Comparison of ENCODE assay signal across 1 cellular context in the genomic region with DNA sequence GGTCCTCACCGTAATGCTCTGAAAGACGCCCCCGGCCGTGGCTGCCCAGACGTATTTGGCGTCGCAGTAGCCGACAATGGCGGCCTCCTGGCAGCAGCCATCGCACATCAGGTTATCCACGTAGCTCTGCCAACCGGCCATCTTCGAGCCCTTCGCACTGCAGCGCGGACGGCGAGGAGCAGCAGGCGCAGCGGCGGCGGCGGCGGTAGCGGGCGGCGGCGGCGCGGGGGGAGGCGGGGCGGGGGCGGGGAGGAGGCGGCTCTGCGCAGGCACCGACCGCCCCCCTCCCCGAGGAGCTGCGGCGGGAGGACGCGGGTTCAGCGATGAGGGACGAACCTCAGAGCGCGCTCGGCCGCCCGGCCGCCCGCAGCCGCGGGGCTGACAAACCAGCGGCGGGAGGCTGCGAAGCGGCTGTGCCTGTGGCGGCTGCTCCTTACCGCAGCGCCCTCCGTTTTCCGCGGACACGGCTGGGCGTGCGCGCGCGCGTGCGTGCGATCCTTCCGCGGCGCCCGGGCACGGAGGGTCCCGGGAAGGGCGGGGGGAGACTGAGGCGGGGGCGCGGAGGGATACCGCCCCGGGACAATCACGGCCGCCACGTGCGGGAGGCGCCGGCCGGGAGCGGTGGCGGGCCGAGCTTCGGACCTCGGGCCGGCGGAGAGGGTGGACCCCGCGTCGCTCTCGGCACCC.
A peak's percentile ranks its signal among the peaks of the same experiment; 100 is the strongest.
TF ChIP-seq lines count a peak whose summit lies in the region.

TSS of gene PFN2 (minus strand) at position 180 of the 687 bp plus-strand sequence. CDS start at position 141, 39 bp downstream.

TF ChIP-seq in GM23338, 12 proteins besides CTCF, POLR2A, EP300 and RAD21 (continued from another document):
- TF ChIP-seq, protein P1, sequence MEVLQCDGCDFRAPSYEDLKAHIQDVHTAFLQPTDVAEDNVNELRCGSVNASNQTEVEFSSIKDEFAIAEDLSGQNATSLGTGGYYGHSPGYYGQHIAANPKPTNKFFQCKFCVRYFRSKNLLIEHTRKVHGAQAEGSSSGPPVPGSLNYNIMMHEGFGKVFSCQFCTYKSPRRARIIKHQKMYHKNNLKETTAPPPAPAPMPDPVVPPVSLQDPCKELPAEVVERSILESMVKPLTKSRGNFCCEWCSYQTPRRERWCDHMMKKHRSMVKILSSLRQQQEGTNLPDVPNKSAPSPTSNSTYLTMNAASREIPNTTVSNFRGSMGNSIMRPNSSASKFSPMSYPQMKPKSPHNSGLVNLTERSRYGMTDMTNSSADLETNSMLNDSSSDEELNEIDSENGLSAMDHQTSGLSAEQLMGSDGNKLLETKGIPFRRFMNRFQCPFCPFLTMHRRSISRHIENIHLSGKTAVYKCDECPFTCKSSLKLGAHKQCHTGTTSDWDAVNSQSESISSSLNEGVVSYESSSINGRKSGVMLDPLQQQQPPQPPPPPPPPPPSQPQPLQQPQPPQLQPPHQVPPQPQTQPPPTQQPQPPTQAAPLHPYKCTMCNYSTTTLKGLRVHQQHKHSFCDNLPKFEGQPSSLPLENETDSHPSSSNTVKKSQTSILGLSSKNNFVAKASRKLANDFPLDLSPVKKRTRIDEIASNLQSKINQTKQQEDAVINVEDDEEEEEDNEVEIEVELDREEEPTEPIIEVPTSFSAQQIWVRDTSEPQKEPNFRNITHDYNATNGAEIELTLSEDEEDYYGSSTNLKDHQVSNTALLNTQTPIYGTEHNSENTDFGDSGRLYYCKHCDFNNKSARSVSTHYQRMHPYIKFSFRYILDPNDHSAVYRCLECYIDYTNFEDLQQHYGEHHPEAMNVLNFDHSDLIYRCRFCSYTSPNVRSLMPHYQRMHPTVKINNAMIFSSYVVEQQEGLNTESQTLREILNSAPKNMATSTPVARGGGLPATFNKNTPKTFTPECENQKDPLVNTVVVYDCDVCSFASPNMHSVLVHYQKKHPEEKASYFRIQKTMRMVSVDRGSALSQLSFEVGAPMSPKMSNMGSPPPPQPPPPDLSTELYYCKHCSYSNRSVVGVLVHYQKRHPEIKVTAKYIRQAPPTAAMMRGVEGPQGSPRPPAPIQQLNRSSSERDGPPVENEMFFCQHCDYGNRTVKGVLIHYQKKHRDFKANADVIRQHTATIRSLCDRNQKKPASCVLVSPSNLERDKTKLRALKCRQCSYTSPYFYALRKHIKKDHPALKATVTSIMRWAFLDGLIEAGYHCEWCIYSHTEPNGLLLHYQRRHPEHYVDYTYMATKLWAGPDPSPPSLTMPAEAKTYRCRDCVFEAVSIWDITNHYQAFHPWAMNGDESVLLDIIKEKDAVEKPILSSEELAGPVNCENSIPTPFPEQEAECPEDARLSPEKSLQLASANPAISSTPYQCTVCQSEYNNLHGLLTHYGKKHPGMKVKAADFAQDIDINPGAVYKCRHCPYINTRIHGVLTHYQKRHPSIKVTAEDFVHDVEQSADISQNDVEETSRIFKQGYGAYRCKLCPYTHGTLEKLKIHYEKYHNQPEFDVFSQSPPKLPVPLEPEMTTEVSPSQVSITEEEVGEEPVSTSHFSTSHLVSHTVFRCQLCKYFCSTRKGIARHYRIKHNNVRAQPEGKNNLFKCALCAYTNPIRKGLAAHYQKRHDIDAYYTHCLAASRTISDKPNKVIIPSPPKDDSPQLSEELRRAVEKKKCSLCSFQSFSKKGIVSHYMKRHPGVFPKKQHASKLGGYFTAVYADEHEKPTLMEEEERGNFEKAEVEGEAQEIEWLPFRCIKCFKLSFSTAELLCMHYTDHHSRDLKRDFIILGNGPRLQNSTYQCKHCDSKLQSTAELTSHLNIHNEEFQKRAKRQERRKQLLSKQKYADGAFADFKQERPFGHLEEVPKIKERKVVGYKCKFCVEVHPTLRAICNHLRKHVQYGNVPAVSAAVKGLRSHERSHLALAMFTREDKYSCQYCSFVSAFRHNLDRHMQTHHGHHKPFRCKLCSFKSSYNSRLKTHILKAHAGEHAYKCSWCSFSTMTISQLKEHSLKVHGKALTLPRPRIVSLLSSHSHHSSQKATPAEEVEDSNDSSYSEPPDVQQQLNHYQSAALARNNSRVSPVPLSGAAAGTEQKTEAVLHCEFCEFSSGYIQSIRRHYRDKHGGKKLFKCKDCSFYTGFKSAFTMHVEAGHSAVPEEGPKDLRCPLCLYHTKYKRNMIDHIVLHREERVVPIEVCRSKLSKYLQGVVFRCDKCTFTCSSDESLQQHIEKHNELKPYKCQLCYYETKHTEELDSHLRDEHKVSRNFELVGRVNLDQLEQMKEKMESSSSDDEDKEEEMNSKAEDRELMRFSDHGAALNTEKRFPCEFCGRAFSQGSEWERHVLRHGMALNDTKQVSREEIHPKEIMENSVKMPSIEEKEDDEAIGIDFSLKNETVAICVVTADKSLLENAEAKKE (CRISPR knock-in tag; IDR thresholded peaks at IDR 0.05): no peak
- no peak for TF ChIP-seq ZNF331 (CRISPR knock-in tag; IDR thresholded peaks at IDR 0.05; ENCODE audit: low read depth)
- TF ChIP-seq, protein P2, sequence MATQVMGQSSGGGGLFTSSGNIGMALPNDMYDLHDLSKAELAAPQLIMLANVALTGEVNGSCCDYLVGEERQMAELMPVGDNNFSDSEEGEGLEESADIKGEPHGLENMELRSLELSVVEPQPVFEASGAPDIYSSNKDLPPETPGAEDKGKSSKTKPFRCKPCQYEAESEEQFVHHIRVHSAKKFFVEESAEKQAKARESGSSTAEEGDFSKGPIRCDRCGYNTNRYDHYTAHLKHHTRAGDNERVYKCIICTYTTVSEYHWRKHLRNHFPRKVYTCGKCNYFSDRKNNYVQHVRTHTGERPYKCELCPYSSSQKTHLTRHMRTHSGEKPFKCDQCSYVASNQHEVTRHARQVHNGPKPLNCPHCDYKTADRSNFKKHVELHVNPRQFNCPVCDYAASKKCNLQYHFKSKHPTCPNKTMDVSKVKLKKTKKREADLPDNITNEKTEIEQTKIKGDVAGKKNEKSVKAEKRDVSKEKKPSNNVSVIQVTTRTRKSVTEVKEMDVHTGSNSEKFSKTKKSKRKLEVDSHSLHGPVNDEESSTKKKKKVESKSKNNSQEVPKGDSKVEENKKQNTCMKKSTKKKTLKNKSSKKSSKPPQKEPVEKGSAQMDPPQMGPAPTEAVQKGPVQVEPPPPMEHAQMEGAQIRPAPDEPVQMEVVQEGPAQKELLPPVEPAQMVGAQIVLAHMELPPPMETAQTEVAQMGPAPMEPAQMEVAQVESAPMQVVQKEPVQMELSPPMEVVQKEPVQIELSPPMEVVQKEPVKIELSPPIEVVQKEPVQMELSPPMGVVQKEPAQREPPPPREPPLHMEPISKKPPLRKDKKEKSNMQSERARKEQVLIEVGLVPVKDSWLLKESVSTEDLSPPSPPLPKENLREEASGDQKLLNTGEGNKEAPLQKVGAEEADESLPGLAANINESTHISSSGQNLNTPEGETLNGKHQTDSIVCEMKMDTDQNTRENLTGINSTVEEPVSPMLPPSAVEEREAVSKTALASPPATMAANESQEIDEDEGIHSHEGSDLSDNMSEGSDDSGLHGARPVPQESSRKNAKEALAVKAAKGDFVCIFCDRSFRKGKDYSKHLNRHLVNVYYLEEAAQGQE (IDR thresholded peaks at IDR 0.05; ENCODE audit: unreplicated experiment): no peak
- TF ChIP-seq CREB1 (CRISPR knock-in tag; IDR thresholded peaks at IDR 0.05; ENCODE audit: low read depth): peak; percentile 61
- no peak for TF ChIP-seq EZH2phosphoT487 (IDR thresholded peaks at IDR 0.05; ENCODE audit: unreplicated experiment)
- no peak for TF ChIP-seq JUNB (IDR thresholded peaks at IDR 0.05; ENCODE audit: unreplicated experiment)
